In genomic region chr15:38254065-38254883, GRCh38 we compare ENCODE assay signal across 8 cellular contexts. TPM values are rescaled to one million over a fixed set of nuclear protein-coding genes. Genes with fewer than 3 reads are reported as not detected.
DNase-seq lines count a peak whose midpoint lies in the region; ATAC-seq and TF ChIP-seq lines count a peak whose summit lies in the region.

No MANE protein-coding gene starts in this region.

- peak overlapping the region; percentile 94 for H3K4me3 ChIP-seq in BJ (ENCODE audit: low read depth, low read length)

- peak overlapping the region; percentile 71 for H3K4me3 Mint-ChIP-seq in activated naive CD4-positive, alpha-beta T cell treated with anti-CD3 and anti-CD28 coated beads, Interleukin-2, amount 10 ng/mL, durations not matched to agents 7 days and 5 days
- peak overlapping the region; percentile 93 for H3K4me3 Mint-ChIP-seq in osteocyte (ENCODE audit: unreplicated experiment)

- DNase-seq in BJ (ENCODE audit: low read depth) (no peak), NCI-H774 (lab: John Stamatoyannopoulos, UW) (peak; percentile 45), globus pallidus (ENCODE audit: low spot score) (peak; percentile 72), osteocyte (ENCODE audit: extremely low spot score, unreplicated experiment) (no peak), amniotic stem cell (lab: John Stamatoyannopoulos, UW) (no peak)
- DNase-seq in activated naive CD4-positive, alpha-beta T cell treated with anti-CD3 and anti-CD28 coated beads, Interleukin-2, amount 10 ng/mL, durations not matched to agents 7 days and 5 days, result peak; percentile 34

- CTCF ChIA-PET in BJ (lab: Yijun Ruan, JAX), result interaction anchor here (0.9 to 3.7 kb wide), 3 partner anchors 45 to 251 kb away, joined by 3 to 20 read pairs (median 15); no protein-coding TSS in a partner anchor
- CTCF ChIA-PET in activated naive CD4-positive, alpha-beta T cell treated with anti-CD3 and anti-CD28 coated beads, Interleukin-2, amount 10 ng/mL, durations not matched to agents 7 days and 5 days (lab: Charles Lee), result no interaction called here

- H3K27me3 Mint-ChIP-seq in activated naive CD4-positive, alpha-beta T cell treated with anti-CD3 and anti-CD28 coated beads, Interleukin-2, amount 10 ng/mL, durations not matched to agents 7 days and 5 days, result peaks cover 57% of the 10 kb centered on the region
- H3K27me3 Mint-ChIP-seq in osteocyte (ENCODE audit: unreplicated experiment), result no peaks in the 10 kb centered on the region

- H3K27ac Mint-ChIP-seq in activated naive CD4-positive, alpha-beta T cell treated with anti-CD3 and anti-CD28 coated beads, Interleukin-2, amount 10 ng/mL, durations not matched to agents 7 days and 5 days, result no peak overlapping the region
- H3K27ac Mint-ChIP-seq in osteocyte (ENCODE audit: unreplicated experiment), result peak overlapping the region; percentile 88

- H3K36me3 Mint-ChIP-seq in activated naive CD4-positive, alpha-beta T cell treated with anti-CD3 and anti-CD28 coated beads, Interleukin-2, amount 10 ng/mL, durations not matched to agents 7 days and 5 days, result no peaks in the 10 kb centered on the region
- no peaks in the 10 kb centered on the region for H3K36me3 Mint-ChIP-seq in osteocyte (ENCODE audit: unreplicated experiment)

- POLR2A ChIA-PET in BJ (lab: Charles Lee), result interaction anchor here (0.6 kb wide), 2 partner anchors 10 to 215 kb away, joined by 3 to 4 read pairs; no protein-coding TSS in a partner anchor

- ATAC-seq in GM18873 (IDR thresholded peaks at IDR 0.05; ENCODE audit: low FRiP score, unreplicated experiment) (peak; percentile 48), HG03378 (IDR thresholded peaks at IDR 0.05; ENCODE audit: unreplicated experiment) (peak; percentile 53)

- no peaks in the 10 kb centered on the region for H3K36me3 ChIP-seq in BJ (ENCODE audit: control insufficient read depth, insufficient read depth, low read length)

- no peaks in the 10 kb centered on the region for H3K9me3 Mint-ChIP-seq in activated naive CD4-positive, alpha-beta T cell treated with anti-CD3 and anti-CD28 coated beads, Interleukin-2, amount 10 ng/mL, durations not matched to agents 7 days and 5 days
- no peaks in the 10 kb centered on the region for H3K9me3 Mint-ChIP-seq in osteocyte (ENCODE audit: unreplicated experiment)

- H3K4me1 Mint-ChIP-seq in activated naive CD4-positive, alpha-beta T cell treated with anti-CD3 and anti-CD28 coated beads, Interleukin-2, amount 10 ng/mL, durations not matched to agents 7 days and 5 days, result peaks cover 28% of the 10 kb centered on the region
- peaks cover 56% of the 10 kb centered on the region for H3K4me1 Mint-ChIP-seq in osteocyte (ENCODE audit: unreplicated experiment)

- TF ChIP-seq CTCF in BJ (IDR thresholded peaks at IDR 0.05; ENCODE audit: insufficient read depth, low read depth, low read length) (no peak), osteocyte (IDR thresholded peaks at IDR 0.05) (no peak)

- H3K27me3 ChIP-seq in BJ (ENCODE audit: control insufficient read depth, insufficient read depth, low read length), result no peaks in the 10 kb centered on the region

RNA-seq across cellular contexts. Expression of gene SPRED1, which starts 1.6 kb away (rescaled TPM):
- polyA plus RNA-seq in BJ (2011; rRNA removed), result 5.2 and 7.9 TPM in 2 replicates
- 15.4 and 25.8 TPM in 2 replicates for polyA minus RNA-seq in BJ (2011; rRNA and poly(A)+ RNA removed)
- total RNA-seq in osteocyte, result 33.7 and 40.9 TPM in 2 replicates

Comparison
In these comparisons a context has a peak if more than half of its experiments do, and no peak if none do; other contexts are left out.
1. DNase-seq: peak in NCI-H774 (single experiment), activated naive CD4-positive, alpha-beta T cell treated with anti-CD3 and anti-CD28 coated beads, Interleukin-2, amount 10 ng/mL, durations not matched to agents 7 days and 5 days (single experiment) and globus pallidus (single experiment); none in BJ (single experiment), osteocyte (single experiment) and amniotic stem cell (single experiment).